Comparison of ENCODE assay signal across 30 cellular contexts in genomic region chr10:22722770-22723169, GRCh38. TPM values are rescaled to one million over a fixed set of nuclear protein-coding genes. Genes with fewer than 3 reads are reported as not detected.
DNase-seq lines count a peak whose midpoint lies in the region; ATAC-seq, FAIRE-seq and TF ChIP-seq lines count a peak whose summit lies in the region.
"Had no signal": no experiment of that assay in that cellular context is flagged by ENCODE, and none has a peak within 500 bp of the region (broad histone marks: within the 10 kb centered on the region; RNA-seq: fewer than 3 reads in every experiment).

No MANE protein-coding gene starts in this region.

- FAIRE-seq in GM12878 (lab: Jason Lieb, UNC) = no peak
- FAIRE-seq: astrocyte, TTC549 had no signal

- no peaks in the 10 kb centered on the region for H3K36me3 ChIP-seq in GM12878 (ENCODE audit: control insufficient read depth in 2 of 2, insufficient read depth in 2 of 2, low read length in 1 of 2)
- H3K36me3 ChIP-seq: esophagus muscularis mucosa, right atrium auricular region, upper lobe of right lung had no signal

- no peak for TF ChIP-seq CTCF in GM12878 (IDR thresholded peaks at IDR 0.05 in 2 of 3, conservative IDR thresholded peaks at IDR 0.05 in 1 of 3; ENCODE audit: control insufficient read depth in 2 of 3, extremely low read depth in 1 of 3, insufficient read depth in 1 of 3, low read depth in 3 of 3, low read length in 3 of 3)
- no peak for TF ChIP-seq CTCF in foreskin keratinocyte (conservative IDR thresholded peaks at IDR 0.05)

- WGBS in GM12878 (ENCODE audit: insufficient coverage, insufficient replicate concordance, low lambda C conversion rate, missing lambda C conversion rate) = 2% methylated on average over 4 of the region's 4 CpGs

- no peak overlapping the region for H3K4me3 ChIP-seq in GM12878
- H3K4me3 ChIP-seq: esophagus muscularis mucosa, right atrium auricular region, upper lobe of right lung had no signal

- H3K27me3 ChIP-seq in GM12878 (replicated peaks in 1 of 2; ENCODE audit: control insufficient read depth in 2 of 2, insufficient read depth in 2 of 2, low read length in 1 of 2) = no peaks in the 10 kb centered on the region
- peaks cover 8% of the 10 kb centered on the region for H3K27me3 ChIP-seq in foreskin keratinocyte
- H3K27me3 ChIP-seq: esophagus muscularis mucosa, right atrium auricular region, upper lobe of right lung had no signal

- H3K9me3 ChIP-seq in GM12878 (replicated peaks; ENCODE audit: control insufficient read depth, insufficient read depth, low read length) = no peaks in the 10 kb centered on the region
- H3K9me3 ChIP-seq: esophagus muscularis mucosa, right atrium auricular region, SK-N-SH, upper lobe of right lung had no signal

- no peaks in the 10 kb centered on the region for H3K79me2 ChIP-seq in GM12878 (ENCODE audit: control insufficient read depth, insufficient read depth, low read length)
- H3K79me2 ChIP-seq: parathyroid adenoma had no signal

- SMC1A ChIA-PET in GM12878 (lab: Charles Lee; ENCODE audit: uncharacterized antibody, unreplicated experiment) = interaction anchor here (0.7 to 2.2 kb wide), 15 partner anchors 10 to 111 kb away, joined by 3 to 6 read pairs (median 4); no protein-coding TSS in a partner anchor

- RAD21 ChIA-PET in GM12878 (lab: Charles Lee; ENCODE audit: unreplicated experiment) = interaction anchor here (0.6 to 2.9 kb wide), 8 partner anchors 12 to 457 kb away, joined by 3 to 7 read pairs (median 4); no protein-coding TSS in a partner anchor

- no peak for DNase-seq in GM12878 (ENCODE audit: low read depth, low spot score)
- DNase-seq in foreskin keratinocyte = no peak
- DNase-seq in NCI-H510A (lab: John Stamatoyannopoulos, UW) = no peak
- no peak for DNase-seq in stimulated activated CD4-positive, alpha-beta T cell treated with anti-CD3 and anti-CD28 coated beads, Interleukin-4, amount 100 ng/mL, for 24 hours
- no peak for DNase-seq in activated naive CD4-positive, alpha-beta T cell treated with anti-CD3 and anti-CD28 coated beads, Interleukin-2, amount 50 U/mL, for 72 hours (ENCODE audit: low spot score in 2 of 2)
- DNase-seq: activated CD4-positive, alpha-beta memory T cell treated with anti-CD3 and anti-CD28 coated beads, Interleukin-2, amount 10 ng/mL, durations not matched to agents 7 days and 5 days; activated CD4-positive, CD25-positive, alpha-beta regulatory T cell treated with anti-CD3 and anti-CD28 coated beads, Interleukin-2, amount 50 U/mL, for 72 hours; Calu3; dermis blood vessel endothelial cell; DND-41; foreskin melanocyte; HCEC 1CT; left cardiac atrium; NCI-H1417; NCI-H2029 treated with DMSO at 0.1 percent for 48 hours; NCI-H2227 treated with DMSO at 0.1 percent for 48 hours; SK-N-SH; stimulated activated CD4-positive, alpha-beta T cell treated with anti-CD3 and anti-CD28 coated beads, Interleukin-2, amount 100 ng/mL, for 24 hours; upper lobe of right lung had no signal

- no peaks in the 10 kb centered on the region for H4K20me1 ChIP-seq in GM12878 (ENCODE audit: control insufficient read depth, insufficient read depth)

- H3K4me1 ChIP-seq in GM12878 (ENCODE audit: control insufficient read depth, insufficient read depth, low read length) (peaks cover 22% of the 10 kb centered on the region), foreskin keratinocyte (no peaks in the 10 kb centered on the region)
- H3K4me1 ChIP-seq: esophagus muscularis mucosa, parathyroid adenoma, right atrium auricular region, upper lobe of right lung had no signal

- CTCF ChIA-PET in GM12878 (lab: Yijun Ruan, JAX) = interaction anchor here (1.5 kb wide), 1 partner anchor 38 kb away, joined by 4 read pairs; no protein-coding TSS in a partner anchor

- H3K36me3 Mint-ChIP-seq in activated naive CD4-positive, alpha-beta T cell treated with anti-CD3 and anti-CD28 coated beads, Interleukin-2, amount 50 U/mL, for 72 hours = no peaks in the 10 kb centered on the region
- H3K36me3 Mint-ChIP-seq: activated naive CD8-positive, alpha-beta T cell had no signal

- POLR2A ChIA-PET in GM12878 (lab: Charles Lee) = interaction anchor here (0.6 to 1.5 kb wide), 8 partner anchors 9 to 1130 kb away, joined by 3 to 6 read pairs (median 3); partner anchors contain the start of gene PIP4K2A

- no peak overlapping the region; the same call in 1 of the 2 replicates for H2AFZ ChIP-seq in GM12878 (ENCODE audit: control insufficient read depth, low read depth, low read length)
- H2AFZ ChIP-seq: parathyroid adenoma had no signal

- TF ChIP-seq POLR2A in GM12878 (IDR thresholded peaks at IDR 0.05; ENCODE audit: low read depth, low read length) = no peak

- intact Hi-C loops in GM12878 (cut with micrococcal nuclease; ENCODE audit: unreplicated experiment) = loop anchor here (5.0 kb wide), 1 partner anchor 380 kb away; no protein-coding TSS in a partner anchor

- in situ Hi-C loops in GM12878 (cut with MboI) = no loop called here

- no peaks in the 10 kb centered on the region for H3K9me3 Mint-ChIP-seq in activated naive CD4-positive, alpha-beta T cell treated with anti-CD3 and anti-CD28 coated beads, Interleukin-2, amount 50 U/mL, for 72 hours
- H3K9me3 Mint-ChIP-seq: activated CD4-positive, alpha-beta memory T cell treated with anti-CD3 and anti-CD28 coated beads, Interleukin-2, amount 10 ng/mL, durations not matched to agents 7 days and 5 days; activated T-helper 17 cell treated with anti-CD3 and anti-CD28 coated beads, Interleukin-2, amount 50 U/mL, for 72 hours; neural crest cell; T-helper 1 cell treated with Interleukin-12 subunit alpha and Interleukin-12 subunit beta and Interleukin-4 antibody, amounts not matched to agents 30 μg/mL and 1 μg/mL, for 36 hours had no signal

- H3K27ac Mint-ChIP-seq in activated naive CD4-positive, alpha-beta T cell treated with anti-CD3 and anti-CD28 coated beads, Interleukin-2, amount 50 U/mL, for 72 hours = no peak overlapping the region
- H3K27ac Mint-ChIP-seq: activated CD4-positive, alpha-beta memory T cell treated with anti-CD3 and anti-CD28 coated beads, Interleukin-2, amount 10 ng/mL, durations not matched to agents 7 days and 5 days; activated naive CD8-positive, alpha-beta T cell; activated T-helper 17 cell treated with anti-CD3 and anti-CD28 coated beads, Interleukin-2, amount 50 U/mL, for 72 hours; T-helper 1 cell treated with Interleukin-12 subunit alpha and Interleukin-12 subunit beta and Interleukin-4 antibody, amounts not matched to agents 30 μg/mL and 1 μg/mL, for 36 hours had no signal

- BruUV-seq in GM12878 (replicated peaks; lab: Mats Ljungman, UMichigan) = no TSS peak

- H3K4me2 ChIP-seq in GM12878 (ENCODE audit: control insufficient read depth, insufficient read depth) = peak overlapping the region; percentile 98
- H3K4me2 ChIP-seq: SK-N-SH had no signal

- TF ChIP-seq EP300 in GM12878 (IDR thresholded peaks at IDR 0.05; ENCODE audit: borderline replicate concordance in 1 of 2, control insufficient read depth in 1 of 2, low read depth in 2 of 2, low read length in 2 of 2) = no peak

- ATAC-seq in GM21360 (IDR thresholded peaks at IDR 0.05; ENCODE audit: unreplicated experiment) (peak; percentile 1), HG02943 (IDR thresholded peaks at IDR 0.05; ENCODE audit: low read depth, unreplicated experiment) (peak; percentile 10), GM12878 (peak; percentile 4; the same call in 2 of the 3 replicates), foreskin keratinocyte (no peak)
- ATAC-seq in activated naive CD4-positive, alpha-beta T cell treated with anti-CD3 and anti-CD28 coated beads, Interleukin-2, amount 50 U/mL, for 72 hours = no peak
- ATAC-seq: activated T-helper 17 cell treated with anti-CD3 and anti-CD28 coated beads, Interleukin-2, amount 50 U/mL, for 72 hours had no signal

- no peak overlapping the region for H3K9ac ChIP-seq in GM12878 (ENCODE audit: control insufficient read depth, insufficient read depth, low read length)
- H3K9ac ChIP-seq: parathyroid adenoma, SK-N-SH had no signal

- no peak for TF ChIP-seq RAD21 in GM12878 (IDR thresholded peaks at IDR 0.05; ENCODE audit: insufficient read depth, low read depth, low read length)

- H3K27ac ChIP-seq in GM12878 (ENCODE audit: control insufficient read depth, insufficient read depth) (peak overlapping the region; percentile 71), foreskin keratinocyte (no peak overlapping the region)
- H3K27ac ChIP-seq: esophagus muscularis mucosa, parathyroid adenoma, right atrium auricular region, upper lobe of right lung had no signal

TF ChIP-seq in GM12878, 131 proteins besides CTCF, POLR2A, EP300 and RAD21:
- TF ChIP-seq NFXL1 (IDR thresholded peaks at IDR 0.05; ENCODE audit: borderline replicate concordance) = no peak
- TF ChIP-seq SRF (IDR thresholded peaks at IDR 0.05; ENCODE audit: low read depth in 2 of 2, low read length in 2 of 2) = peak; percentile 66 to 83
TF ChIP-seq in GM12878: peak in this region for 1.

RNA-seq across cellular contexts. Expression of gene PIP4K2A, which starts 8.4 kb away (rescaled TPM):
- total RNA-seq in GM12878 (2013; cell fraction: nucleolus; rRNA removed) = 75.2 and 80.8 TPM in 2 replicates
- total RNA-seq in GM12878 (2014; rRNA removed) (66.1 and 76.6 TPM in 2 replicates), GM12878 (2014; rRNA removed; fragmentation: Illumina TruSeq; extraction: Trizol) (138 and 139 TPM in 2 replicates), GM12878 (2021) (107 and 110 TPM in 2 replicates), foreskin keratinocyte (15.1 and 16.0 TPM in 2 replicates)
- polyA plus RNA-seq in GM12878 (2011; ENCODE audit: low read depth) = 65.1 TPM
- polyA plus RNA-seq in GM12878 (2011; rRNA removed) (74.2 and 111 TPM in 2 replicates), GM12878 (2014; fragmentation: Illumina TruSeq; extraction: Trizol) (120 and 188 TPM in 2 replicates), GM12878 (2014; fragmentation: Nextera tagmentation; extraction: Ambion mirVana) (100 to 1,000 TPM in 1 of 2 experiments, 10 to 100 TPM in 1; 54.3 to 103 TPM), GM12878 (2014; rRNA removed) (63.4 and 82.4 TPM in 2 replicates), GM12878 (2016; fragmentation: Nextera tagmentation; extraction: Ambion mirVana) (10 to 100 TPM; 84.1 to 84.8 TPM), foreskin keratinocyte (6.3 and 6.7 TPM in 2 replicates)
- polyA plus RNA-seq in GM12878 (2011; cell fraction: cytosol; rRNA removed) = 37.6 and 45.3 TPM in 2 replicates
- 30.4 and 31.2 TPM in 2 replicates for polyA plus RNA-seq in GM12878 (2011; cell fraction: nucleus; rRNA removed)
- 50.1 and 66.8 TPM in 2 replicates for polyA plus RNA-seq in GM12878 (2012)
- 81.0 and 112 TPM in 2 replicates for polyA minus RNA-seq in GM12878 (2011; rRNA and poly(A)+ RNA removed)
- 36.2 and 39.6 TPM in 2 replicates for polyA minus RNA-seq in GM12878 (2011; cell fraction: cytosol; rRNA and poly(A)+ RNA removed)
- polyA minus RNA-seq in GM12878 (2011; cell fraction: nucleus; rRNA and poly(A)+ RNA removed) = 36.8 and 50.8 TPM in 2 replicates
- total RNA-seq in activated naive CD4-positive, alpha-beta T cell treated with anti-CD3 and anti-CD28 coated beads, Interleukin-2, amount 50 U/mL, for 72 hours = 100 to 1,000 TPM in 1 of 2 donors, 10 to 100 TPM in 1; 87.7 to 137 TPM

Comparison
In these comparisons a context has a peak if more than half of its experiments do, and no peak if none do; other contexts are left out.
1. ATAC-seq: peak in GM21360 (single experiment), HG02943 (single experiment) and GM12878 (single experiment); none in foreskin keratinocyte (single experiment) and activated naive CD4-positive, alpha-beta T cell treated with anti-CD3 and anti-CD28 coated beads, Interleukin-2, amount 50 U/mL, for 72 hours (0 of 2).